ENCODE assay signal across 1 cellular context in genomic region chr14:44961730-44962572, GRCh38.
TF ChIP-seq lines count a peak whose summit lies in the region.

Gene KLHL28, minus strand, starts transcription at chr14:44961947. Its CDS starts 16,019 bp downstream, at chr14:44945928.
Gene TOGARAM1, plus strand, starts transcription at chr14:44962190. Its CDS starts 232 bp downstream, at chr14:44962422.

TF ChIP-seq in K562, 482 proteins besides CTCF, POLR2A, EP300 and RAD21 (continued from another document and continues in another):
- TF ChIP-seq E2F6 (IDR thresholded peaks at IDR 0.05; ENCODE audit: borderline replicate concordance in 1 of 2, extremely low read depth in 1 of 2, insufficient read depth in 1 of 2, insufficient read length in 1 of 2, low read depth in 1 of 2, low read length in 1 of 2, poor library complexity in 1 of 2, severe bottlenecking in 1 of 2), result peak in 1 of 2 experiments; percentile 74
- TF ChIP-seq SIX5 (IDR thresholded peaks at IDR 0.05; ENCODE audit: borderline replicate concordance in 1 of 2, insufficient read depth in 1 of 2, low read depth in 1 of 2, low read length in 2 of 2), result peak; percentile 73 to 74
- peak; percentile 87 for TF ChIP-seq FOXJ2 (tag; IDR thresholded peaks at IDR 0.05)
- peak; percentile 79 for TF ChIP-seq SAP30 (IDR thresholded peaks at IDR 0.05; ENCODE audit: borderline replicate concordance, insufficient read depth, low read depth, low read length, poor library complexity, severe bottlenecking)
- TF ChIP-seq HNRNPLL (IDR thresholded peaks at IDR 0.05; ENCODE audit: low read depth, low read length, poor library complexity, severe bottlenecking), result peak; percentile 90
- no peak for TF ChIP-seq ZNF133 (CRISPR knock-in tag; IDR thresholded peaks at IDR 0.05)
- TF ChIP-seq ZFP36 (IDR thresholded peaks at IDR 0.05; ENCODE audit: low read depth, low read length, partially characterized antibody), result no peak
- no peak for TF ChIP-seq ZNF407 (IDR thresholded peaks at IDR 0.05; ENCODE audit: low read depth)
- TF ChIP-seq STAT6 (CRISPR knock-in tag; IDR thresholded peaks at IDR 0.05), result no peak
- no peak for TF ChIP-seq RBM15 (IDR thresholded peaks at IDR 0.05; ENCODE audit: insufficient read depth, low read length)
- peak; percentile 78 for TF ChIP-seq VEZF1 (CRISPR knock-in tag; IDR thresholded peaks at IDR 0.05)
- TF ChIP-seq CREB1 (IDR thresholded peaks at IDR 0.05), result peak; percentile 73
- peak; percentile 87 for TF ChIP-seq CREB1 (CRISPR knock-in tag; IDR thresholded peaks at IDR 0.05)
- TF ChIP-seq CREB3 (tag; conservative IDR thresholded peaks at IDR 0.05; ENCODE audit: low read depth), result 0 out of 2 replicates have a peak, but pooled peaks have one; percentile 31
- TF ChIP-seq POLR2G (IDR thresholded peaks at IDR 0.05; ENCODE audit: low read depth, low read length), result peak; percentile 79
- TF ChIP-seq MEIS2 (IDR thresholded peaks at IDR 0.05; ENCODE audit: partially characterized antibody), result peak; percentile 35
- peak; percentile 73 for TF ChIP-seq NKRF (IDR thresholded peaks at IDR 0.05; ENCODE audit: borderline replicate concordance)
- 0 out of 2 replicates have a peak, but pooled peaks have one; percentile 21 for TF ChIP-seq ZBTB12 (CRISPR knock-in tag; IDR thresholded peaks at IDR 0.05)
- peak; percentile 91 for TF ChIP-seq ELF1 (tag; IDR thresholded peaks at IDR 0.05)
- TF ChIP-seq ETV1 (tag; conservative IDR thresholded peaks at IDR 0.05; ENCODE audit: low read depth), result peak; percentile 62
- no peak for TF ChIP-seq ZNF76 (CRISPR knock-in tag; IDR thresholded peaks at IDR 0.05; ENCODE audit: borderline replicate concordance)
- TF ChIP-seq HNRNPL (IDR thresholded peaks at IDR 0.05; ENCODE audit: low read depth, low read length), result no peak
- 0 out of 2 replicates have a peak, but pooled peaks have one; percentile 45 for TF ChIP-seq MITF (IDR thresholded peaks at IDR 0.05)
- no peak; the same call in 1 of the 2 replicates for TF ChIP-seq DIDO1 (tag; IDR thresholded peaks at IDR 0.05; ENCODE audit: low read depth)
- peak; percentile 93 for TF ChIP-seq SPI1 (IDR thresholded peaks at IDR 0.05; ENCODE audit: borderline replicate concordance, low read depth, low read length)
- no peak for TF ChIP-seq SIRT6 (IDR thresholded peaks at IDR 0.05; ENCODE audit: low read depth, low read length)
- peak; percentile 30; the same call in 1 of the 2 replicates for TF ChIP-seq GMEB1 (CRISPR knock-in tag; IDR thresholded peaks at IDR 0.05)
- no peak for TF ChIP-seq FOXJ3 (CRISPR knock-in tag; IDR thresholded peaks at IDR 0.05)
- peak; percentile 97 for TF ChIP-seq USF2 (CRISPR knock-in tag; IDR thresholded peaks at IDR 0.05)
- TF ChIP-seq ATF3 (IDR thresholded peaks at IDR 0.05), result 0 out of 2 replicates have a peak, but pooled peaks have one; percentile 7
- TF ChIP-seq ATF3 (CRISPR knock-in tag; conservative IDR thresholded peaks at IDR 0.05), result no peak
